In the genomic region with DNA sequence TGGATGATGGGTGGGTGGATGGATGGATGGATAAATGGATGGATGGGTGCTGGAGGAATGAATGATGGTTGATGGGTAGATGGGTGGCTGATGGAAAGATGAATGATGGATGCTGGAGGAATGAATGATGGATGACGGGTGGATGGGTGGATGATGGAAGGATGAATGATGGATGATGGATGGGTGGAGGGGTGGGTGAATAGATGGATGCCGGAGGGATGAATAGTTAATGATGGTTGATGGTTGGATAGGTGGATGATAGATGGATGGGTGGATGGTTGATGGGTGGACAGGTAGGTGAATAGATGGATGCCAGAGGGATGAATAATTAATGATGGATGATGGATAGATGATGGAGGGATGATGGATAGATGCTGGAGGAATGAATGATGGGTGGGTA, we compare ENCODE assay signal across 20 cellular contexts. TPM values are rescaled to one million over a fixed set of nuclear protein-coding genes. Genes with fewer than 3 reads are reported as not detected.
DNase-seq lines count a peak whose midpoint lies in the region; ATAC-seq, FAIRE-seq and TF ChIP-seq lines count a peak whose summit lies in the region.
"Had no signal": no experiment of that assay in that cellular context is flagged by ENCODE, and none has a peak within 500 bp of the region (broad histone marks: within the 10 kb centered on the region; RNA-seq: fewer than 3 reads in every experiment).

No MANE protein-coding gene starts in this region.

- H3K9me3 ChIP-seq in HEK293 (ENCODE audit: control insufficient read depth, insufficient read depth, low read depth, low read length) = no peaks in the 10 kb centered on the region
- H3K9me3 ChIP-seq in H1 (ENCODE audit: insufficient read depth in 2 of 2, low read depth in 1 of 2, low read length in 1 of 2) = no peaks in the 10 kb centered on the region
- H3K9me3 ChIP-seq in neural progenitor cell (ENCODE audit: low read depth) = no peaks in the 10 kb centered on the region

- no peak overlapping the region for H3K27ac ChIP-seq in HEK293 (ENCODE audit: extremely low read depth, low read depth, low read length)
- no peak overlapping the region for H3K27ac ChIP-seq in H1 (ENCODE audit: low read depth, low read length)
- no peak overlapping the region for H3K27ac ChIP-seq in neural progenitor cell

- no peak overlapping the region for H2BK20ac ChIP-seq in H1 (ENCODE audit: low read length)

- TF ChIP-seq CTCF in HEK293 (tag by site-specific recombination; IDR thresholded peaks at IDR 0.05) = no peak
- TF ChIP-seq CTCF in H1 (IDR thresholded peaks at IDR 0.05; ENCODE audit: control extremely low read depth in 1 of 3, insufficient read depth in 1 of 3, low read depth in 1 of 3, low read length in 3 of 3) = no peak
- TF ChIP-seq CTCF in neural progenitor cell (IDR thresholded peaks at IDR 0.05) = no peak

- 87 to 100% methylated on average over 2 of the region's 2 CpGs for WGBS in H1 (ENCODE audit: extremely low coverage in 1 of 2, insufficient coverage in 1 of 2, insufficient read length in 1 of 2, insufficient replicate concordance in 2 of 2, low coverage in 1 of 2, low lambda C conversion rate in 2 of 2, missing lambda C conversion rate in 1 of 2), 2 experiments

- no peak overlapping the region for H4K8ac ChIP-seq in H1 (ENCODE audit: extremely low read depth, insufficient read depth, low read length)

- no peak overlapping the region for H3K4ac ChIP-seq in H1 (replicated peaks; ENCODE audit: insufficient read length, low read depth, low read length)

- no peak overlapping the region for H3K9ac ChIP-seq in H1 (replicated peaks in 1 of 4; ENCODE audit: extremely low read depth in 1 of 4, low read depth in 3 of 4, low read length in 3 of 4)
- H3K9ac ChIP-seq in neural progenitor cell = no peak overlapping the region

- no peak for TF ChIP-seq POLR2A in H1 (IDR thresholded peaks at IDR 0.05; ENCODE audit: control extremely low read depth in 1 of 2, low read depth in 2 of 2, low read length in 2 of 2)

- no peaks in the 10 kb centered on the region for H3F3A ChIP-seq in neural progenitor cell (ENCODE audit: low read depth)

- no peaks in the 10 kb centered on the region for H3K36me3 ChIP-seq in HEK293 (ENCODE audit: control insufficient read depth in 2 of 2, insufficient read depth in 1 of 2, low read length in 2 of 2)
- no peaks in the 10 kb centered on the region for H3K36me3 ChIP-seq in H1 (ENCODE audit: control insufficient read depth in 2 of 4, insufficient read depth in 4 of 4, low read length in 3 of 4)
- H3K36me3 ChIP-seq in neural progenitor cell = no peaks in the 10 kb centered on the region

- H2BK15ac ChIP-seq in H1 (ENCODE audit: low read length) = no peak overlapping the region

- H3K4me3 Mint-ChIP-seq in neural progenitor cell = peak overlapping the region; percentile 2
- H3K4me3 Mint-ChIP-seq: CD4-positive, alpha-beta memory T cell; HFFc6 had no signal

- no peak overlapping the region for H2BK12ac ChIP-seq in H1 (ENCODE audit: low read depth, low read length)

- no peaks in the 10 kb centered on the region for H3K4me1 ChIP-seq in HEK293 (ENCODE audit: control insufficient read depth, insufficient read depth, low read length)
- H3K4me1 ChIP-seq in H1 (replicated peaks in 1 of 4; ENCODE audit: control insufficient read depth in 3 of 4, insufficient read depth in 4 of 4, low read length in 3 of 4) = peaks cover 0 to 8% (median 3%) of the 10 kb centered on the region in 4 experiments; a peak in 6 of 7 replicates
- no peaks in the 10 kb centered on the region for H3K4me1 ChIP-seq in neural progenitor cell

- H3K4me3 ChIP-seq in HEK293 (ENCODE audit: low read depth, low read length) = no peak overlapping the region
- H3K4me3 ChIP-seq in H1 (ENCODE audit: extremely low read depth in 1 of 4, insufficient read depth in 2 of 4, low read depth in 3 of 4, low read length in 4 of 4) = no peak overlapping the region
- H3K4me3 ChIP-seq in neural progenitor cell = no peak overlapping the region

- no peak overlapping the region for H4K91ac ChIP-seq in H1 (replicated peaks; ENCODE audit: insufficient read length, low read length)

- peaks cover 44% of the 10 kb centered on the region for H3K27me3 Mint-ChIP-seq in neural progenitor cell (ENCODE audit: insufficient read depth, low read depth)

- no peak overlapping the region for H3K18ac ChIP-seq in H1 (ENCODE audit: extremely low read depth, low read length)

- H3K4me2 ChIP-seq in H1 (ENCODE audit: insufficient read depth in 1 of 2, low read depth in 2 of 2, low read length in 2 of 2) (no peak overlapping the region), neural progenitor cell (no peak overlapping the region)

- H3K23me2 ChIP-seq in H1 (ENCODE audit: low read depth, low read length) = peaks cover 15% of the 10 kb centered on the region; the same call in 1 of the 2 replicates

- POLR2A ChIA-PET in HEK293 (lab: Yijun Ruan, JAX) = no interaction called here
- POLR2A ChIA-PET in HEK293T (lab: Yijun Ruan, JAX) = no interaction called here
- POLR2A ChIA-PET in H1 (lab: Charles Lee; ENCODE audit: partially characterized antibody) = interaction anchor here (1.2 kb wide), 1 partner anchor 8 kb away, joined by 3 read pairs; no protein-coding TSS in a partner anchor

- CTCF ChIA-PET in HEK293 (lab: Yijun Ruan, JAX) = interaction anchor here (0.9 kb wide), 1 partner anchor 39 kb away, joined by 4 read pairs; no protein-coding TSS in a partner anchor
- CTCF ChIA-PET in HEK293T (lab: Yijun Ruan, JAX) = no interaction called here
- CTCF ChIA-PET in H1 (lab: Charles Lee; ENCODE audit: partially characterized antibody) = no interaction called here

- no peaks in the 10 kb centered on the region for H3K36me3 Mint-ChIP-seq in neural progenitor cell
- H3K36me3 Mint-ChIP-seq: CD4-positive, alpha-beta memory T cell had no signal

- no peaks in the 10 kb centered on the region for H3K79me2 ChIP-seq in H1 (ENCODE audit: control insufficient read depth in 1 of 2, insufficient read depth in 2 of 2, low read length in 2 of 2)
- H3K79me2 ChIP-seq in neural progenitor cell (ENCODE audit: low read depth) = no peaks in the 10 kb centered on the region

- no peak for TF ChIP-seq EP300 in H1 (IDR thresholded peaks at IDR 0.05; ENCODE audit: borderline replicate concordance in 1 of 2, low read depth in 2 of 2, low read length in 2 of 2)

- H2BK120ac ChIP-seq in H1 (replicated peaks; ENCODE audit: low read depth, low read length) = no peak overlapping the region

- H3K27me3 ChIP-seq in H1 (replicated peaks in 1 of 4; ENCODE audit: control insufficient read depth in 3 of 4, extremely low read depth in 1 of 4, insufficient read depth in 3 of 4, low read length in 3 of 4) (no peaks in the 10 kb centered on the region; a peak in 1 of 7 replicates), neural progenitor cell (peaks cover 10% of the 10 kb centered on the region)

- DNase-seq in HEK293T (ENCODE audit: extremely low spot score) (no peak), H1 (ENCODE audit: low read depth in 1 of 2, low spot score in 2 of 2) (no peak), neural progenitor cell (ENCODE audit: low spot score) (no peak), GF-D8 (lab: John Stamatoyannopoulos, UW) (no peak), SHP77 (lab: John Stamatoyannopoulos, UW) (no peak)
- DNase-seq: C1 segment of cervical spinal cord; Calu3; CD4-positive, alpha-beta memory T cell; COR-L47; DMS53; DMS79 treated with DMSO at 0.1 percent for 48 hours; GOT3; H7; HCEC 1CT; HFFc6 had no signal

- H3K23ac ChIP-seq in H1 (ENCODE audit: insufficient read length) = no peak overlapping the region

- no peak overlapping the region for H4K5ac ChIP-seq in H1 (ENCODE audit: insufficient read length, low read depth, low read length)

- H2BK5ac ChIP-seq in H1 (ENCODE audit: low read depth, low read length) = no peak overlapping the region

- TF ChIP-seq RAD21 in H1 (IDR thresholded peaks at IDR 0.05 in 1 of 2, conservative IDR thresholded peaks at IDR 0.05 in 1 of 2; ENCODE audit: low read depth in 2 of 2, low read length in 2 of 2) = no peak

- H3K56ac ChIP-seq in H1 (replicated peaks; ENCODE audit: insufficient read length, low read depth, low read length) = peak overlapping the region; percentile 44

- no peak overlapping the region for H2AK5ac ChIP-seq in H1 (ENCODE audit: low read depth, low read length)

- FAIRE-seq in H1 (lab: Jason Lieb, UNC) = no peak
- FAIRE-seq: GM12892, GM19239 had no signal

- no peak overlapping the region for H3K14ac ChIP-seq in H1 (ENCODE audit: insufficient read length)

- ATAC-seq in GM21737 (IDR thresholded peaks at IDR 0.05; ENCODE audit: unreplicated experiment) = no peak

- H3K27ac Mint-ChIP-seq in neural progenitor cell = peak overlapping the region; percentile 1
- H3K27ac Mint-ChIP-seq: HFFc6 had no signal

- peaks cover 0 to 3% of the 10 kb centered on the region in 2 experiments for H4K20me1 ChIP-seq in H1 (replicated peaks in 1 of 2; ENCODE audit: control insufficient read depth in 1 of 2, insufficient read depth in 2 of 2, low read length in 2 of 2)
- H4K20me1 ChIP-seq in neural progenitor cell (ENCODE audit: low read depth) = no peaks in the 10 kb centered on the region

- H2AFZ ChIP-seq in H1 (ENCODE audit: low read length) (no peak overlapping the region), neural progenitor cell (replicated peaks) (no peak overlapping the region)

- no peaks in the 10 kb centered on the region for H3K79me1 ChIP-seq in H1 (ENCODE audit: low read depth, low read length)

- peaks cover 11% of the 10 kb centered on the region for H3K9me3 Mint-ChIP-seq in neural progenitor cell

- peaks cover 17% of the 10 kb centered on the region for H3K4me1 Mint-ChIP-seq in neural progenitor cell
- H3K4me1 Mint-ChIP-seq: CD4-positive, alpha-beta memory T cell had no signal

TF ChIP-seq in HEK293, 187 proteins besides CTCF, POLR2A, EP300 and RAD21 (continues in another document):
- TF ChIP-seq KLF9 (tag by site-specific recombination; IDR thresholded peaks at IDR 0.05; ENCODE audit: low read depth) (no peak), ZBTB17 (tag by site-specific recombination; IDR thresholded peaks at IDR 0.05) (peak; percentile 89)

TF ChIP-seq in H1, 55 proteins besides CTCF, POLR2A, EP300 and RAD21 (continues in another document):
- TF ChIP-seq CHD1 (IDR thresholded peaks at IDR 0.05; ENCODE audit: low read depth, low read length) (no peak), GABPA (IDR thresholded peaks at IDR 0.05; ENCODE audit: borderline replicate concordance, insufficient read depth, low read length) (no peak), CREB1 (IDR thresholded peaks at IDR 0.05) (no peak), SP1 (IDR thresholded peaks at IDR 0.05; ENCODE audit: low read depth, low read length) (no peak)

RNA-seq across cellular contexts. Expression of a gene that starts 41.4 kb away (rescaled TPM):
- total RNA-seq in H1 (2021; fragmentation: NEBNext Ultra II Directional; extraction: Animal tissue kit (Norgen Biotek cat#: 25700)) = 4.3 and 5.0 TPM in 2 replicates
- polyA plus RNA-seq in H1 (2011; rRNA removed) = 3.6 and 4.7 TPM in 2 replicates
- 2.7 TPM for polyA plus RNA-seq in H1 (2011; cell fraction: cytosol; rRNA removed)
- 8.2 TPM for polyA plus RNA-seq in H1 (2011; cell fraction: nucleus; rRNA removed)
- polyA plus RNA-seq in H1 (2012, experiment 1 of 2) = 3.5 to 8.6 TPM (median 6.9 TPM) in 4 replicates
- 1.3 TPM for polyA plus RNA-seq in H1 (2012, experiment 2 of 2)
- polyA plus RNA-seq in H1 (2013, experiment 1 of 2) = 4.9 TPM
- 4.3 TPM for polyA plus RNA-seq in H1 (2013, experiment 2 of 2)
- 3.2 and 6.5 TPM in 2 replicates for polyA minus RNA-seq in H1 (2011; rRNA and poly(A)+ RNA removed)
- 3.9 TPM for polyA minus RNA-seq in H1 (2011; cell fraction: cytosol; rRNA and poly(A)+ RNA removed)
- 6.7 TPM for polyA minus RNA-seq in H1 (2011; cell fraction: nucleus; rRNA and poly(A)+ RNA removed)
- total RNA-seq in neural progenitor cell (ENCODE audit: low replicate concordance) = 0.19 TPM in 1 of 2 replicates, not detected in the other
- total RNA-seq: CD4-positive, alpha-beta memory T cell; G401; HFFc6 had no signal
- polyA plus RNA-seq: CD4-positive, alpha-beta memory T cell had no signal
